14 cellular contexts compared by ENCODE assay signal in genomic region chr14:96086032-96086431, GRCh38. TPM values are rescaled to one million over a fixed set of nuclear protein-coding genes. Genes with fewer than 3 reads are reported as not detected.
DNase-seq lines count a peak whose midpoint lies in the region; ATAC-seq and TF ChIP-seq lines count a peak whose summit lies in the region.
"Had no signal": no experiment of that assay in that cellular context is flagged by ENCODE, and none has a peak within 500 bp of the region (broad histone marks: within the 10 kb centered on the region; RNA-seq: fewer than 3 reads in every experiment).

No MANE protein-coding gene starts in this region.

- no peak for TF ChIP-seq POLR2A in Peyer's patch (IDR thresholded peaks at IDR 0.05)

- H3K4me3 ChIP-seq in choroid plexus epithelial cell (ENCODE audit: low read depth, low read length) (no peak overlapping the region), Peyer's patch (no peak overlapping the region)
- H3K4me3 ChIP-seq: psoas muscle, thoracic aorta had no signal

- no peaks in the 10 kb centered on the region for H3K27me3 ChIP-seq in Peyer's patch

- TF ChIP-seq CTCF in choroid plexus epithelial cell (conservative IDR thresholded peaks at IDR 0.05; ENCODE audit: low read depth, low read length) (no peak), Peyer's patch (IDR thresholded peaks at IDR 0.05) (no peak)

- ATAC-seq in GM18858 (IDR thresholded peaks at IDR 0.05; ENCODE audit: unreplicated experiment) (no peak), HG03460 (IDR thresholded peaks at IDR 0.05; ENCODE audit: unreplicated experiment) (no peak)
- ATAC-seq: psoas muscle had no signal

- H3K4me1 ChIP-seq in Peyer's patch, result no peaks in the 10 kb centered on the region
- H3K4me1 ChIP-seq: psoas muscle had no signal

- H3K36me3 ChIP-seq in Peyer's patch, result no peaks in the 10 kb centered on the region

- H3K9me3 ChIP-seq in Peyer's patch, result no peaks in the 10 kb centered on the region
- H3K9me3 ChIP-seq: psoas muscle, thoracic aorta had no signal

- DNase-seq in Ammon's horn (ENCODE audit: low spot score) (peak; percentile 43), M059J (ENCODE audit: low read depth) (peak; percentile 77), choroid plexus epithelial cell (ENCODE audit: low read depth) (peak; percentile 59), myocyte (ENCODE audit: low read depth) (peak; percentile 69), Peyer's patch (no peak)
- no peak for DNase-seq in stimulated activated CD4-positive, alpha-beta T cell treated with anti-CD3 and anti-CD28 coated beads, Interleukin-1b, Interleukin-23, amount 100 ng/mL, for 48 hours
- DNase-seq: activated B cell treated with CpG ODN at 0.5 μM for 24 hours; CD4-positive, CD25-positive, alpha-beta regulatory T cell; Kasumi-1; NCI-H345; psoas muscle had no signal

- H3K27ac ChIP-seq in Peyer's patch, result no peak overlapping the region
- H3K27ac ChIP-seq: psoas muscle, thoracic aorta had no signal

RNA-seq across cellular contexts. Expression of gene C14orf132, which starts 46.9 kb away (rescaled TPM):
- 0.34 and 2.0 TPM in 2 replicates for total RNA-seq in M059J (2014; rRNA removed; shearing (Covaris generic))
- total RNA-seq in myocyte, result 30.2 and 35.7 TPM in 2 replicates
- polyA plus RNA-seq in myocyte (2012), result 41.7 TPM
- 1 to 10 TPM; 1.2 to 6.2 (median 4.5) TPM for total RNA-seq in Peyer's patch

Comparison
In these comparisons a context has a peak if more than half of its experiments do, and no peak if none do; other contexts are left out.
1. DNase-seq: peak in Ammon's horn (single experiment), M059J (single experiment), choroid plexus epithelial cell (single experiment) and myocyte (single experiment); none in stimulated activated CD4-positive, alpha-beta T cell treated with anti-CD3 and anti-CD28 coated beads, Interleukin-1b, Interleukin-23, amount 100 ng/mL, for 48 hours (single experiment) and Peyer's patch (0 of 3).